8 cellular contexts compared by ENCODE assay signal in genomic region chr3:39384665-39385000, GRCh38. TPM values are rescaled to one million over a fixed set of nuclear protein-coding genes. Genes with fewer than 3 reads are reported as not detected.
DNase-seq lines count a peak whose midpoint lies in the region; ATAC-seq, FAIRE-seq and TF ChIP-seq lines count a peak whose summit lies in the region.

No MANE protein-coding gene starts in this region.

- intact Hi-C loops in CD4-positive, alpha-beta memory T cell (cut with micrococcal nuclease), result loop anchor here (1.0 to 10.0 kb wide), 6 partner anchors 22 to 1140 kb away; partner anchors contain the start of genes EXOG, GORASP1, RPL14 and RPSA
- intact Hi-C loops in endothelial cell of umbilical vein (cut with micrococcal nuclease) (loop anchor here (1.0 to 10.0 kb wide), 3 partner anchors 22 to 1070 kb away; partner anchors contain the start of genes RPL14 and RPSA), sciatic nerve (cut with DNase I) (no loop called here)

- no peaks in the 10 kb centered on the region for H3K9me3 ChIP-seq in CD4-positive, alpha-beta memory T cell (ENCODE audit: control insufficient read depth in 1 of 2, low read length in 2 of 2)
- no peaks in the 10 kb centered on the region for H3K9me3 ChIP-seq in OCI-LY3 (ENCODE audit: insufficient read depth, low read length)
- H3K9me3 ChIP-seq in endothelial cell of umbilical vein (replicated peaks; ENCODE audit: control insufficient read depth, insufficient read depth, low read length), result no peaks in the 10 kb centered on the region
- no peaks in the 10 kb centered on the region for H3K9me3 ChIP-seq in osteoblast (ENCODE audit: low read depth, low read length)

- no peak for ATAC-seq in sciatic nerve
- ATAC-seq in HG03520 (IDR thresholded peaks at IDR 0.05; ENCODE audit: unreplicated experiment), result no peak

- CTCF ChIA-PET in CD4-positive, alpha-beta memory T cell (lab: Charles Lee; ENCODE audit: partially characterized antibody), result interaction anchor here (0.7 to 1.9 kb wide), 4 partner anchors 22 to 258 kb away, joined by 3 to 8 read pairs (median 3); partner anchors contain the start of gene RPSA
- CTCF ChIA-PET in endothelial cell of umbilical vein (lab: Charles Lee), result interaction anchor here (0.7 to 1.3 kb wide), 4 partner anchors 19 to 115 kb away, joined by 3 to 6 read pairs (median 4); partner anchors contain the start of gene RPSA

- peak overlapping the region; percentile 91 to 92 for H3K4me3 ChIP-seq in CD4-positive, alpha-beta memory T cell (ENCODE audit: low read length in 2 of 2)
- H3K4me3 ChIP-seq in OCI-LY3 (ENCODE audit: low read length) (peak overlapping the region; percentile 88), endothelial cell of umbilical vein (replicated peaks in 1 of 3; ENCODE audit: insufficient read depth in 1 of 3, low read depth in 1 of 3, low read length in 3 of 3) (peak overlapping the region in 2 of 3 experiments; percentile 39 to 58), osteoblast (ENCODE audit: insufficient read depth, low read length) (peak overlapping the region; percentile 90)

- no peak overlapping the region for H2AFZ ChIP-seq in OCI-LY3 (ENCODE audit: low read depth, low read length)
- no peak overlapping the region for H2AFZ ChIP-seq in endothelial cell of umbilical vein (ENCODE audit: low read depth, low read length)
- H2AFZ ChIP-seq in osteoblast (ENCODE audit: low read length), result no peak overlapping the region

- DNase-seq in CD4-positive, alpha-beta memory T cell, result no peak
- DNase-seq in endothelial cell of umbilical vein (ENCODE audit: low read depth, low spot score) (no peak), osteoblast (ENCODE audit: insufficient read length, low spot score, missing footprints) (no peak), sciatic nerve (ENCODE audit: low spot score) (no peak), erythroblast (lab: John Stamatoyannopoulos, UW) (no peak), NOMO-1 treated with dmso at 0.1 percent for 144 hours (lab: John Stamatoyannopoulos, UW; ENCODE audit: unreplicated experiment) (no peak)

- H3K4me2 ChIP-seq in OCI-LY3 (ENCODE audit: low read length) (peak overlapping the region; percentile 85), endothelial cell of umbilical vein (ENCODE audit: insufficient read depth, low read length) (peak overlapping the region; percentile 64), osteoblast (ENCODE audit: insufficient read depth, low read length) (peak overlapping the region; percentile 94)

- POLR2A ChIA-PET in CD4-positive, alpha-beta memory T cell (lab: Charles Lee; ENCODE audit: partially characterized antibody), result interaction anchor here (0.7 to 7.2 kb wide), 5 partner anchors 13 to 1814 kb away, joined by 3 to 75 read pairs (median 4); partner anchors contain the start of genes CTNNB1, GORASP1, RPSA and TTC21A
- POLR2A ChIA-PET in endothelial cell of umbilical vein (lab: Charles Lee), result interaction anchor here (0.7 kb wide), 1 partner anchor 21 kb away, joined by 3 read pairs; the partner anchor contains the start of gene RPSA

- no peak for TF ChIP-seq POLR2A in endothelial cell of umbilical vein (IDR thresholded peaks at IDR 0.05; ENCODE audit: low read depth, low read length)
- TF ChIP-seq POLR2A in erythroblast (IDR thresholded peaks at IDR 0.05; ENCODE audit: low read length), result no peak

- peak overlapping the region; percentile 73 to 100 (median 98) for H3K4me3 Mint-ChIP-seq in CD4-positive, alpha-beta memory T cell

- H4K20me1 ChIP-seq in OCI-LY3 (ENCODE audit: insufficient read depth, low read length) (peaks cover 48% of the 10 kb centered on the region), endothelial cell of umbilical vein (replicated peaks; ENCODE audit: control insufficient read depth, extremely low read depth, insufficient read depth, low read length) (peaks cover 15% of the 10 kb centered on the region), osteoblast (ENCODE audit: insufficient read depth, low read length) (peaks cover 33% of the 10 kb centered on the region)

- no peaks in the 10 kb centered on the region for H3K27me3 ChIP-seq in CD4-positive, alpha-beta memory T cell (ENCODE audit: insufficient read depth, low read length)
- no peaks in the 10 kb centered on the region for H3K27me3 ChIP-seq in OCI-LY3 (ENCODE audit: low read depth, low read length)
- H3K27me3 ChIP-seq in endothelial cell of umbilical vein (ENCODE audit: control insufficient read depth in 2 of 2, insufficient read depth in 2 of 2, low read length in 2 of 2), result no peaks in the 10 kb centered on the region
- no peaks in the 10 kb centered on the region for H3K27me3 ChIP-seq in osteoblast (ENCODE audit: insufficient read depth, low read length)

- no peaks in the 10 kb centered on the region for H3K27me3 Mint-ChIP-seq in CD4-positive, alpha-beta memory T cell

- no peak for TF ChIP-seq CTCF in OCI-LY3 (IDR thresholded peaks at IDR 0.05; ENCODE audit: low read depth, low read length)
- TF ChIP-seq CTCF in endothelial cell of umbilical vein (IDR thresholded peaks at IDR 0.05; ENCODE audit: extremely low read depth in 1 of 2, insufficient read depth in 1 of 2, low read depth in 1 of 2, low read length in 2 of 2), result no peak
- TF ChIP-seq CTCF in osteoblast (IDR thresholded peaks at IDR 0.05; ENCODE audit: extremely low read depth, low read depth, low read length), result no peak

- TSS peak; percentile 35 for BruUV-seq in endothelial cell of umbilical vein (replicated peaks; lab: Mats Ljungman, UMichigan)

- H3K4me1 ChIP-seq in CD4-positive, alpha-beta memory T cell (ENCODE audit: insufficient read depth, low read length), result peaks cover 60% of the 10 kb centered on the region
- H3K4me1 ChIP-seq in OCI-LY3 (ENCODE audit: low read length) (peaks cover 37% of the 10 kb centered on the region), endothelial cell of umbilical vein (ENCODE audit: control insufficient read depth, extremely low read depth, insufficient read depth, low read length) (peaks cover 8% of the 10 kb centered on the region), osteoblast (ENCODE audit: insufficient read depth, low read length) (peaks cover 14% of the 10 kb centered on the region)

- H3K27ac Mint-ChIP-seq in CD4-positive, alpha-beta memory T cell, result peak overlapping the region; percentile 97 to 100 (median 100)

- H3K9ac ChIP-seq in OCI-LY3 (ENCODE audit: low read length), result peak overlapping the region; percentile 49; the same call in 1 of the 2 replicates
- H3K9ac ChIP-seq in endothelial cell of umbilical vein (replicated peaks; ENCODE audit: extremely low read depth, insufficient read depth, low read length), result peak overlapping the region; percentile 27

- no peaks in the 10 kb centered on the region for H3K9me1 ChIP-seq in endothelial cell of umbilical vein (replicated peaks; ENCODE audit: control insufficient read depth, extremely low read depth, insufficient read depth, low read length)

- H3K27ac ChIP-seq in CD4-positive, alpha-beta memory T cell (ENCODE audit: low read depth, low read length), result peak overlapping the region; percentile 93
- H3K27ac ChIP-seq in OCI-LY3 (ENCODE audit: low read length) (no peak overlapping the region), endothelial cell of umbilical vein (ENCODE audit: insufficient read depth, low read depth, low read length) (no peak overlapping the region), osteoblast (ENCODE audit: low read depth, low read length) (no peak overlapping the region)

- no peaks in the 10 kb centered on the region for H3K36me3 ChIP-seq in CD4-positive, alpha-beta memory T cell (ENCODE audit: insufficient read depth, low read length)
- H3K36me3 ChIP-seq in OCI-LY3 (replicated peaks; ENCODE audit: low read depth, low read length) (peaks cover 7% of the 10 kb centered on the region), endothelial cell of umbilical vein (ENCODE audit: control insufficient read depth in 2 of 2, extremely low read depth in 1 of 2, insufficient read depth in 2 of 2, low read length in 2 of 2) (no peaks in the 10 kb centered on the region), osteoblast (ENCODE audit: insufficient read depth, low read length) (peaks cover 6% of the 10 kb centered on the region)

- no peaks in the 10 kb centered on the region for H3K9me3 Mint-ChIP-seq in CD4-positive, alpha-beta memory T cell

- dilution Hi-C loops in endothelial cell of umbilical vein (cut with MboI; ENCODE audit: extremely low pct_ligation_motif_present, low sequenced_read_pairs), result no loop called here

- peaks cover 64% of the 10 kb centered on the region for H3K79me2 ChIP-seq in OCI-LY3 (ENCODE audit: low read length)
- H3K79me2 ChIP-seq in endothelial cell of umbilical vein (ENCODE audit: control insufficient read depth, insufficient read depth, low read length), result peaks cover 37% of the 10 kb centered on the region
- peaks cover 52% of the 10 kb centered on the region for H3K79me2 ChIP-seq in osteoblast (ENCODE audit: insufficient read depth, low read length)

- H3K4me1 Mint-ChIP-seq in CD4-positive, alpha-beta memory T cell, result peaks cover 42 to 65% (median 55%) of the 10 kb centered on the region in 4 donors

- H3K36me3 Mint-ChIP-seq in CD4-positive, alpha-beta memory T cell, result peaks cover 7 to 30% of the 10 kb centered on the region in 2 donors

- no peak for FAIRE-seq in endothelial cell of umbilical vein (lab: Jason Lieb, UNC)

RNA-seq across cellular contexts. Expression of gene SLC25A38, which starts 1.5 kb away (rescaled TPM):
- total RNA-seq in CD4-positive, alpha-beta memory T cell, result 10 to 100 TPM; 46.0 to 53.5 TPM
- polyA plus RNA-seq in CD4-positive, alpha-beta memory T cell, result 10 to 100 TPM; 44.5 to 55.5 TPM
- total RNA-seq in endothelial cell of umbilical vein, result 16.0 and 20.0 TPM in 2 replicates
- 26.1 and 31.1 TPM in 2 replicates for polyA plus RNA-seq in endothelial cell of umbilical vein
- 26.2 and 27.9 TPM in 2 replicates for polyA plus RNA-seq in endothelial cell of umbilical vein (2011; cell fraction: cytosol; rRNA removed)
- polyA plus RNA-seq in endothelial cell of umbilical vein (2011; cell fraction: nucleus; rRNA removed), result 30.5 and 31.6 TPM in 2 replicates
- polyA plus RNA-seq in endothelial cell of umbilical vein (2012), result 18.9 and 19.7 TPM in 2 replicates
- 30.7 and 33.5 TPM in 2 replicates for polyA minus RNA-seq in endothelial cell of umbilical vein
- 25.1 TPM for polyA minus RNA-seq in endothelial cell of umbilical vein (2011; cell fraction: cytosol; rRNA and poly(A)+ RNA removed)
- polyA minus RNA-seq in endothelial cell of umbilical vein (2011; cell fraction: nucleus; rRNA and poly(A)+ RNA removed), result 10.7 and 12.4 TPM in 2 replicates
- total RNA-seq in osteoblast, result 28.2 and 29.2 TPM in 2 replicates
- total RNA-seq in sciatic nerve, result 20.4 TPM

RNA-seq across cellular contexts. Expression of gene RPSA, which starts 21.9 kb away (rescaled TPM):
- total RNA-seq in CD4-positive, alpha-beta memory T cell, result 1,000 to 10,000 TPM; 1,582 to 1,688 TPM
- 1,000 to 10,000 TPM; 1,062 to 1,312 TPM for polyA plus RNA-seq in CD4-positive, alpha-beta memory T cell
- total RNA-seq in endothelial cell of umbilical vein (1,060 and 1,357 TPM in 2 replicates), osteoblast (1,028 and 1,154 TPM in 2 replicates), sciatic nerve (447 TPM)
- 3,418 and 3,687 TPM in 2 replicates for polyA plus RNA-seq in endothelial cell of umbilical vein
- 3,181 and 3,202 TPM in 2 replicates for polyA plus RNA-seq in endothelial cell of umbilical vein (2011; cell fraction: cytosol; rRNA removed)
- polyA plus RNA-seq in endothelial cell of umbilical vein (2011; cell fraction: nucleus; rRNA removed), result 1,008 and 1,123 TPM in 2 replicates
- 1,635 and 1,641 TPM in 2 replicates for polyA plus RNA-seq in endothelial cell of umbilical vein (2012)
- polyA minus RNA-seq in endothelial cell of umbilical vein, result 1,009 and 1,085 TPM in 2 replicates
- 686 TPM for polyA minus RNA-seq in endothelial cell of umbilical vein (2011; cell fraction: cytosol; rRNA and poly(A)+ RNA removed)
- polyA minus RNA-seq in endothelial cell of umbilical vein (2011; cell fraction: nucleus; rRNA and poly(A)+ RNA removed), result 186 and 249 TPM in 2 replicates

RNA-seq across cellular contexts. Expression of gene CCR8, which starts 55.1 kb away (rescaled TPM):
- 1 to 10 TPM; 5.3 to 6.9 TPM for total RNA-seq in CD4-positive, alpha-beta memory T cell
- 10 to 100 TPM in 1 of 2 donors, 1 to 10 TPM in 1; 5.6 to 12.3 TPM for polyA plus RNA-seq in CD4-positive, alpha-beta memory T cell
- not detected in 2 replicates for total RNA-seq in endothelial cell of umbilical vein
- not detected in 2 replicates for polyA plus RNA-seq in endothelial cell of umbilical vein
- polyA plus RNA-seq in endothelial cell of umbilical vein (2011; cell fraction: cytosol; rRNA removed), result not detected in 2 replicates
- not detected in 2 replicates for polyA plus RNA-seq in endothelial cell of umbilical vein (2011; cell fraction: nucleus; rRNA removed)
- polyA plus RNA-seq in endothelial cell of umbilical vein (2012), result not detected in 2 replicates
- polyA minus RNA-seq in endothelial cell of umbilical vein, result not detected in 2 replicates
- not detected for polyA minus RNA-seq in endothelial cell of umbilical vein (2011; cell fraction: cytosol; rRNA and poly(A)+ RNA removed)
- polyA minus RNA-seq in endothelial cell of umbilical vein (2011; cell fraction: nucleus; rRNA and poly(A)+ RNA removed), result not detected in 2 replicates
- not detected in 2 replicates for total RNA-seq in osteoblast
- not detected for total RNA-seq in sciatic nerve
